ENCODE assay signal across 8 cellular contexts in genomic region chr4:931960-932712, GRCh38. TPM values are rescaled to one million over a fixed set of nuclear protein-coding genes. Genes with fewer than 3 reads are reported as not detected.
DNase-seq lines count a peak whose midpoint lies in the region; FAIRE-seq and TF ChIP-seq lines count a peak whose summit lies in the region.

Gene GAK (minus strand): TSS chr4:932316. CDS start chr4:932187, 129 bp downstream.
Gene TMEM175 (plus strand): TSS chr4:932460. CDS start chr4:947740, 15,280 bp downstream.

- H3K27me3 ChIP-seq in neuronal stem cell (ENCODE audit: control insufficient read depth in 3 of 3, insufficient read depth in 3 of 3, low read depth in 1 of 3, low read length in 3 of 3) = no peaks in the 10 kb centered on the region
- H3K27me3 ChIP-seq in subcutaneous abdominal adipose tissue (ENCODE audit: control insufficient read depth in 5 of 5, insufficient read depth in 4 of 5, low read length in 5 of 5) = no peaks in the 10 kb centered on the region

- H3K9me3 Mint-ChIP-seq in HFFc6 = no peaks in the 10 kb centered on the region
- no peaks in the 10 kb centered on the region for H3K9me3 Mint-ChIP-seq in activated naive CD4-positive, alpha-beta T cell treated with anti-CD3 and anti-CD28 coated beads for 36 hours

- H2BK120ac ChIP-seq in neuronal stem cell (ENCODE audit: low read depth, low read length) = peak within 1 kb of the TSS; percentile 93

- CTCF ChIA-PET in activated naive CD4-positive, alpha-beta T cell treated with anti-CD3 and anti-CD28 coated beads for 36 hours (lab: Charles Lee) = interaction anchor here (0.6 to 1.1 kb wide), 4 partner anchors 30 to 640 kb away, joined by 3 to 5 read pairs (median 4); no protein-coding TSS in a partner anchor

- peak within 1 kb of the TSS; percentile 90 for H3K27ac Mint-ChIP-seq in HFFc6
- H3K27ac Mint-ChIP-seq in activated naive CD4-positive, alpha-beta T cell treated with anti-CD3 and anti-CD28 coated beads for 36 hours = peak within 1 kb of the TSS; percentile 90

- peak; percentile 91 for DNase-seq in GM04504 (ENCODE audit: low read depth)
- peak; percentile 91 for DNase-seq in HFFc6
- peak; percentile 96 for DNase-seq in NAMALWA (ENCODE audit: low spot score)
- peak; percentile 90 for DNase-seq in SK-N-DZ (ENCODE audit: low spot score)
- DNase-seq in activated naive CD4-positive, alpha-beta T cell treated with anti-CD3 and anti-CD28 coated beads for 36 hours = peak; percentile 96
- DNase-seq in frontal cortex (ENCODE audit: low spot score in 2 of 2) = peak; percentile 99 to 100
- DNase-seq in neuronal stem cell (ENCODE audit: low spot score) = peak; percentile 96

- H4K91ac ChIP-seq in neuronal stem cell (ENCODE audit: low read depth, low read length, poor library complexity) = no peak within 1 kb of the TSS

- H3K9ac ChIP-seq in neuronal stem cell (ENCODE audit: low read depth, low read length, poor library complexity) (peak within 1 kb of the TSS; percentile 98), subcutaneous abdominal adipose tissue (ENCODE audit: low read length in 5 of 5) (peak within 1 kb of the TSS; percentile 85 to 99 (median 96))

- peak within 1 kb of the TSS; percentile 96 for H2BK12ac ChIP-seq in neuronal stem cell (ENCODE audit: low read length)

- no peak within 1 kb of the TSS for H3K4ac ChIP-seq in neuronal stem cell (ENCODE audit: low read length)

- H2AFZ ChIP-seq in neuronal stem cell (ENCODE audit: low read length) = peak within 1 kb of the TSS; percentile 98

- H3K4me2 ChIP-seq in neuronal stem cell (ENCODE audit: insufficient read depth, low read length, poor library complexity, severe bottlenecking) = peak within 1 kb of the TSS; percentile 87

- H2BK5ac ChIP-seq in neuronal stem cell (ENCODE audit: low read length) = peak within 1 kb of the TSS; percentile 72

- no peak for FAIRE-seq in frontal cortex (lab: Jason Lieb, UNC)

- H3K4me1 Mint-ChIP-seq in HFFc6 (ENCODE audit: low read depth) = peaks cover 22% of the 10 kb centered on the region
- peaks cover 45% of the 10 kb centered on the region for H3K4me1 Mint-ChIP-seq in activated naive CD4-positive, alpha-beta T cell treated with anti-CD3 and anti-CD28 coated beads for 36 hours (ENCODE audit: low read depth)

- H2BK15ac ChIP-seq in neuronal stem cell (ENCODE audit: low read length) = peak within 1 kb of the TSS; percentile 98

- H3K4me3 ChIP-seq in neuronal stem cell (ENCODE audit: low read length in 2 of 2) (peak within 1 kb of the TSS; percentile 95 to 98), subcutaneous abdominal adipose tissue (ENCODE audit: low read depth in 1 of 5, low read length in 5 of 5) (peak within 1 kb of the TSS; percentile 87 to 99 (median 97))

- no peaks in the 10 kb centered on the region for H3K36me3 ChIP-seq in neuronal stem cell (replicated peaks in 1 of 2; ENCODE audit: control insufficient read depth in 2 of 2, insufficient read depth in 2 of 2, low read length in 2 of 2)
- peaks cover 0 to 6% (median 0%) of the 10 kb centered on the region in 5 donors for H3K36me3 ChIP-seq in subcutaneous abdominal adipose tissue (ENCODE audit: control insufficient read depth in 5 of 5, insufficient read depth in 5 of 5, low read length in 5 of 5)

- H3K27ac ChIP-seq in neuronal stem cell (replicated peaks; ENCODE audit: low read length) (no peak within 1 kb of the TSS), subcutaneous abdominal adipose tissue (ENCODE audit: low read depth, low read length) (peak within 1 kb of the TSS; percentile 90)

- peaks cover 20% of the 10 kb centered on the region for H3K79me1 ChIP-seq in neuronal stem cell (ENCODE audit: low read depth, low read length)

- H2AK5ac ChIP-seq in neuronal stem cell (ENCODE audit: low read depth, low read length) = peak within 1 kb of the TSS; percentile 99

- peak within 1 kb of the TSS; percentile 99 for H3K4me3 Mint-ChIP-seq in HFFc6
- H3K4me3 Mint-ChIP-seq in activated naive CD4-positive, alpha-beta T cell treated with anti-CD3 and anti-CD28 coated beads for 36 hours = peak within 1 kb of the TSS; percentile 94

- peaks cover 0 to 2% of the 10 kb centered on the region in 2 donors for H3K9me3 ChIP-seq in neuronal stem cell (replicated peaks in 1 of 2; ENCODE audit: control insufficient read depth in 2 of 2, insufficient read depth in 1 of 2, low read depth in 1 of 2, low read length in 2 of 2)
- no peaks in the 10 kb centered on the region for H3K9me3 ChIP-seq in subcutaneous abdominal adipose tissue (ENCODE audit: control insufficient read depth in 5 of 5, low read length in 5 of 5)

- TF ChIP-seq CTCF in HFFc6 (IDR thresholded peaks at IDR 0.05) = no peak

- peak within 1 kb of the TSS; percentile 99 for H3K14ac ChIP-seq in neuronal stem cell (ENCODE audit: low read length)

- whole genome bisulfite sequencing in neuronal stem cell (ENCODE audit: extremely low coverage in 2 of 2, insufficient read length in 2 of 2, insufficient replicate concordance in 1 of 2), 2 donors = no CpG with 5 or more reads among the region's 99 CpGs

- H3K4me1 ChIP-seq in neuronal stem cell (ENCODE audit: control insufficient read depth in 2 of 2, insufficient read depth in 1 of 2, low read depth in 1 of 2, low read length in 2 of 2) (peaks cover 8 to 10% of the 10 kb centered on the region in 2 donors), subcutaneous abdominal adipose tissue (ENCODE audit: control insufficient read depth in 5 of 5, insufficient read depth in 5 of 5, low read length in 5 of 5) (peaks cover 3 to 41% (median 34%) of the 10 kb centered on the region in 5 donors)

- no peaks in the 10 kb centered on the region; the same call in 1 of the 2 replicates for H3K27me3 Mint-ChIP-seq in HFFc6 (ENCODE audit: insufficient read depth)
- H3K27me3 Mint-ChIP-seq in activated naive CD4-positive, alpha-beta T cell treated with anti-CD3 and anti-CD28 coated beads for 36 hours (ENCODE audit: low read depth) = no peaks in the 10 kb centered on the region

- H4K8ac ChIP-seq in neuronal stem cell (ENCODE audit: low read depth, low read length) = no peak within 1 kb of the TSS

- H3K23ac ChIP-seq in neuronal stem cell (ENCODE audit: low read depth, low read length, poor library complexity) = peak within 1 kb of the TSS; percentile 99

- 0 out of 2 replicates have a peak, but pooled peaks cover 3% of the 10 kb centered on the region for H3K36me3 Mint-ChIP-seq in HFFc6 (ENCODE audit: low read depth)
- no peaks in the 10 kb centered on the region for H3K36me3 Mint-ChIP-seq in activated naive CD4-positive, alpha-beta T cell treated with anti-CD3 and anti-CD28 coated beads for 36 hours (ENCODE audit: low read depth)

- H3K18ac ChIP-seq in neuronal stem cell (ENCODE audit: low read length) = peak within 1 kb of the TSS; percentile 98

- intact Hi-C loops in activated naive CD4-positive, alpha-beta T cell treated with anti-CD3 and anti-CD28 coated beads for 36 hours (cut with micrococcal nuclease) = loop anchor here (1.0 to 5.0 kb wide), 5 partner anchors 8 to 750 kb away; partner anchors contain the start of genes FAM53A and PCGF3

RNA-seq across cellular contexts. Expression of gene GAK, which starts in this region (rescaled TPM):
- total RNA-seq in HFFc6 (2021; fragmentation: NEBNext Ultra II Directional; extraction: Animal tissue kit (Norgen Biotek cat#: 25700)) = 10 to 100 TPM; 65.8 to 72.9 (median 69.1) TPM
- 66.9 and 67.3 TPM in 2 replicates for polyA plus RNA-seq in SK-N-DZ (2014; cell fraction: cytosol; rRNA removed)
- polyA plus RNA-seq in SK-N-DZ (2014; cell fraction: nucleus; rRNA removed) = 79.4 and 99.7 TPM in 2 replicates
- total RNA-seq in activated naive CD4-positive, alpha-beta T cell treated with anti-CD3 and anti-CD28 coated beads for 36 hours = 10 to 100 TPM; 87.6 to 96.8 TPM
- 38.3 TPM for total RNA-seq in frontal cortex
- polyA plus RNA-seq in neuronal stem cell (2013, experiment 1 of 2) = 35.3 TPM
- polyA plus RNA-seq in neuronal stem cell (2013, experiment 2 of 2) = 34.3 TPM

RNA-seq across cellular contexts. Expression of gene TMEM175, which starts in this region (rescaled TPM):
- 10 to 100 TPM; 27.8 to 41.8 (median 34.1) TPM for total RNA-seq in HFFc6 (2021; fragmentation: NEBNext Ultra II Directional; extraction: Animal tissue kit (Norgen Biotek cat#: 25700))
- polyA plus RNA-seq in SK-N-DZ (2014; cell fraction: cytosol; rRNA removed) = 6.0 and 7.4 TPM in 2 replicates
- polyA plus RNA-seq in SK-N-DZ (2014; cell fraction: nucleus; rRNA removed) = 62.1 and 116 TPM in 2 replicates
- total RNA-seq in activated naive CD4-positive, alpha-beta T cell treated with anti-CD3 and anti-CD28 coated beads for 36 hours = 10 to 100 TPM; 13.9 to 15.8 TPM
- total RNA-seq in frontal cortex = 18.8 TPM
- 8.0 TPM for polyA plus RNA-seq in neuronal stem cell (2013, experiment 1 of 2)
- 7.7 TPM for polyA plus RNA-seq in neuronal stem cell (2013, experiment 2 of 2)
